In genomic region chr19:50432221-50432626, GRCh38 we compare ENCODE assay signal across 8 cellular contexts. TPM values are rescaled to one million over a fixed set of nuclear protein-coding genes. Genes with fewer than 3 reads are reported as not detected.
DNase-seq lines count a peak whose midpoint lies in the region; ATAC-seq and TF ChIP-seq lines count a peak whose summit lies in the region.

No MANE protein-coding gene starts in this region.

- H3K79me2 ChIP-seq in OCI-LY3 (ENCODE audit: low read length), result no peaks in the 10 kb centered on the region

- H3K4me2 ChIP-seq in OCI-LY3 (ENCODE audit: low read length), result peak overlapping the region; percentile 100

- H3K4me3 ChIP-seq in OCI-LY3 (ENCODE audit: low read length), result peak overlapping the region; percentile 82
- peak overlapping the region; percentile 66 to 77 (median 68) for H3K4me3 ChIP-seq in esophagus muscularis mucosa

- H3K27ac ChIP-seq in OCI-LY3 (ENCODE audit: low read length) (peak overlapping the region; percentile 90), esophagus muscularis mucosa (replicated peaks in 1 of 4) (peak overlapping the region; percentile 46 to 73 (median 64))

- H3K36me3 ChIP-seq in OCI-LY3 (replicated peaks; ENCODE audit: low read depth, low read length) (peaks cover 20% of the 10 kb centered on the region), esophagus muscularis mucosa (no peaks in the 10 kb centered on the region)

- TF ChIP-seq POLR2A in esophagus muscularis mucosa (IDR thresholded peaks at IDR 0.05; ENCODE audit: low read depth), result no peak

- no peak for TF ChIP-seq CTCF in OCI-LY3 (IDR thresholded peaks at IDR 0.05; ENCODE audit: low read depth, low read length)
- TF ChIP-seq CTCF in esophagus muscularis mucosa (IDR thresholded peaks at IDR 0.05), result no peak
- TF ChIP-seq CTCF in progenitor cell of endocrine pancreas (IDR thresholded peaks at IDR 0.05; ENCODE audit: unreplicated experiment), result peak; percentile 2

- peaks cover 46% of the 10 kb centered on the region for H3K27me3 Mint-ChIP-seq in progenitor cell of endocrine pancreas

- no peak for ATAC-seq in HG03095 (IDR thresholded peaks at IDR 0.05; ENCODE audit: unreplicated experiment)

- intact Hi-C loops in esophagus muscularis mucosa (cut with DNase I), result no loop called here

- no peak overlapping the region for H2AFZ ChIP-seq in OCI-LY3 (ENCODE audit: low read depth, low read length)

- peaks cover 6% of the 10 kb centered on the region for H3K4me1 Mint-ChIP-seq in progenitor cell of endocrine pancreas (ENCODE audit: low read depth)

- H3K9me3 Mint-ChIP-seq in progenitor cell of endocrine pancreas (ENCODE audit: low read depth), result no peaks in the 10 kb centered on the region

- H3K9me3 ChIP-seq in OCI-LY3 (ENCODE audit: insufficient read depth, low read length), result no peaks in the 10 kb centered on the region
- no peaks in the 10 kb centered on the region for H3K9me3 ChIP-seq in esophagus muscularis mucosa

- H3K9ac ChIP-seq in OCI-LY3 (ENCODE audit: low read length), result peak overlapping the region; percentile 98

- TF ChIP-seq EP300 in esophagus muscularis mucosa (IDR thresholded peaks at IDR 0.05), result no peak

- peaks cover 17% of the 10 kb centered on the region for H4K20me1 ChIP-seq in OCI-LY3 (ENCODE audit: insufficient read depth, low read length)

- DNase-seq in NCI-H1105 treated with DMSO at 0.1 percent for 48 hours (lab: John Stamatoyannopoulos, UW), result peak; percentile 18
- no peak for DNase-seq in NCI-H1105 (lab: John Stamatoyannopoulos, UW)
- no peak for DNase-seq in esophagus muscularis mucosa (ENCODE audit: extremely low spot score)
- DNase-seq in progenitor cell of endocrine pancreas (ENCODE audit: low spot score, unreplicated experiment), result no peak
- DNase-seq in NK-92 (lab: John Stamatoyannopoulos, UW; ENCODE audit: unreplicated experiment), result no peak
- no peak for DNase-seq in dermis blood vessel endothelial cell

- peak overlapping the region; percentile 72 for H3K4me3 Mint-ChIP-seq in progenitor cell of endocrine pancreas (ENCODE audit: low read depth)

- H3K4me1 ChIP-seq in OCI-LY3 (ENCODE audit: low read length) (peaks cover 61% of the 10 kb centered on the region), esophagus muscularis mucosa (peaks cover 18 to 34% (median 31%) of the 10 kb centered on the region in 4 donors)

- H3K27ac Mint-ChIP-seq in progenitor cell of endocrine pancreas, result peak overlapping the region; percentile 67

- WGBS in esophagus muscularis mucosa, result 0% methylated on average over 18 of the region's 27 CpGs

- H3K27me3 ChIP-seq in OCI-LY3 (ENCODE audit: low read depth, low read length) (0 out of 2 replicates have a peak, but pooled peaks cover 12% of the 10 kb centered on the region), esophagus muscularis mucosa (peaks cover 0 to 76% (median 20%) of the 10 kb centered on the region in 4 donors)

- no peaks in the 10 kb centered on the region for H3K36me3 Mint-ChIP-seq in progenitor cell of endocrine pancreas (ENCODE audit: insufficient read depth)

RNA-seq across cellular contexts. Expression of gene MYBPC2, which starts 0.5 kb away (rescaled TPM):
- total RNA-seq in esophagus muscularis mucosa (not detected), progenitor cell of endocrine pancreas (1.6 and 2.1 TPM in 2 replicates), dermis blood vessel endothelial cell (0.05 TPM in 1 of 2 replicates, not detected in the other)

RNA-seq across cellular contexts. Expression of gene SPIB, which starts 13.5 kb away (rescaled TPM):
- total RNA-seq in esophagus muscularis mucosa (under 1 TPM in 1 of 4 donors, not detected in 3; 0.17 TPM), progenitor cell of endocrine pancreas (1.7 and 2.5 TPM in 2 replicates), dermis blood vessel endothelial cell (not detected in 2 replicates)

RNA-seq across cellular contexts. Expression of gene EMC10, which starts 44.1 kb away (rescaled TPM):
- 10 to 100 TPM; 41.1 to 79.1 (median 59.7) TPM for total RNA-seq in esophagus muscularis mucosa
- 177 and 181 TPM in 2 replicates for total RNA-seq in progenitor cell of endocrine pancreas
- total RNA-seq in dermis blood vessel endothelial cell, result 63.0 and 77.3 TPM in 2 replicates

RNA-seq across cellular contexts. Expression of gene GARIN5A, which starts 44.4 kb away (rescaled TPM):
- total RNA-seq in esophagus muscularis mucosa (under 1 TPM in 2 of 4 donors, not detected in 2; 0.32 to 0.52 TPM), progenitor cell of endocrine pancreas (11.6 and 12.0 TPM in 2 replicates), dermis blood vessel endothelial cell (0.05 and 0.17 TPM in 2 replicates)

RNA-seq across cellular contexts. Expression of gene POLD1, which starts 48.1 kb away (rescaled TPM):
- total RNA-seq in esophagus muscularis mucosa (10 to 100 TPM in 3 of 4 donors, 1 to 10 TPM in 1; 8.8 to 18.0 (median 11.6) TPM), progenitor cell of endocrine pancreas (91.4 and 99.5 TPM in 2 replicates), dermis blood vessel endothelial cell (40.8 and 77.4 TPM in 2 replicates)
